14 cellular contexts compared by ENCODE assay signal in genomic region chr15:89860446-89860845, GRCh38. TPM values are rescaled to one million over a fixed set of nuclear protein-coding genes. Genes with fewer than 3 reads are reported as not detected.
A peak's percentile ranks its signal among the peaks of the same experiment; 100 is the strongest.
DNase-seq lines count a peak whose midpoint lies in the region; ATAC-seq and TF ChIP-seq lines count a peak whose summit lies in the region.
"Had no signal": no experiment of that assay in that cellular context is flagged by ENCODE, and none has a peak within 500 bp of the region (broad histone marks: within the 10 kb centered on the region; RNA-seq: fewer than 3 reads in every experiment).

No MANE protein-coding gene starts in this region.

- TSS peak; percentile 42 for BruUV-seq in Caco-2 (replicated peaks; lab: Mats Ljungman, UMichigan)

- CTCF ChIA-PET in Caco-2 (lab: Charles Lee), result interaction anchor here (1.6 kb wide), 1 partner anchor 99 kb away, joined by 8 read pairs; no protein-coding TSS in a partner anchor
- CTCF ChIA-PET in HEK293T (lab: Yijun Ruan, JAX), result interaction anchor here (1.9 kb wide), 1 partner anchor 14 kb away, joined by 14 read pairs; no protein-coding TSS in a partner anchor

- no peak for ATAC-seq in body of pancreas
- ATAC-seq in HG03432 (IDR thresholded peaks at IDR 0.05; ENCODE audit: unreplicated experiment), result no peak
- ATAC-seq in activated naive CD8-positive, alpha-beta T cell treated with anti-CD3 and anti-CD28 coated beads, Interleukin-2, amount 50 U/mL, for 24 hours, result no peak
- ATAC-seq: HCT116 had no signal

- no peaks in the 10 kb centered on the region for H3K9me3 Mint-ChIP-seq in Caco-2 (ENCODE audit: unreplicated experiment)
- H3K9me3 Mint-ChIP-seq in activated naive CD8-positive, alpha-beta T cell treated with anti-CD3 and anti-CD28 coated beads, Interleukin-2, amount 50 U/mL, for 24 hours, result no peaks in the 10 kb centered on the region
- H3K9me3 Mint-ChIP-seq: CD8-positive, alpha-beta memory T cell had no signal

- peak overlapping the region; percentile 20 to 93 (median 56) for H3K27ac ChIP-seq in body of pancreas
- H3K27ac ChIP-seq in muscle layer of duodenum (ENCODE audit: low read length), result peak overlapping the region; percentile 78

- no peaks in the 10 kb centered on the region for H3K27me3 Mint-ChIP-seq in Caco-2 (ENCODE audit: insufficient read depth, unreplicated experiment)
- no peaks in the 10 kb centered on the region for H3K27me3 Mint-ChIP-seq in activated naive CD8-positive, alpha-beta T cell treated with anti-CD3 and anti-CD28 coated beads, Interleukin-2, amount 50 U/mL, for 24 hours

- intact Hi-C loops in Caco-2 (cut with micrococcal nuclease; ENCODE audit: unreplicated experiment), result no loop called here
- intact Hi-C loops in body of pancreas (cut with DNase I), result no loop called here

- H3K36me3 ChIP-seq in Caco-2 (ENCODE audit: control insufficient read depth, insufficient read depth, low read length) (no peaks in the 10 kb centered on the region), body of pancreas (replicated peaks in 1 of 2; ENCODE audit: insufficient read depth in 1 of 2, low read depth in 2 of 2) (no peaks in the 10 kb centered on the region), muscle layer of duodenum (ENCODE audit: control insufficient read depth in 1 of 2, insufficient read depth in 2 of 2, low read length in 2 of 2) (peaks cover 15 to 37% of the 10 kb centered on the region in 2 donors)

- no peaks in the 10 kb centered on the region for H3K9me3 ChIP-seq in Caco-2
- no peaks in the 10 kb centered on the region for H3K9me3 ChIP-seq in body of pancreas
- no peaks in the 10 kb centered on the region for H3K9me3 ChIP-seq in muscle layer of duodenum (ENCODE audit: control insufficient read depth in 1 of 2, low read length in 2 of 2)

- DNase-seq in Caco-2, result no peak
- DNase-seq in MV-4-11 (lab: John Stamatoyannopoulos, UW), result peak; percentile 22
- no peak for DNase-seq in body of pancreas
- no peak for DNase-seq in stimulated activated naive CD4-positive, alpha-beta T cell (lab: John Stamatoyannopoulos, UW)
- DNase-seq in HEK293T (ENCODE audit: extremely low spot score), result no peak
- no peak for DNase-seq in activated naive CD8-positive, alpha-beta T cell treated with anti-CD3 and anti-CD28 coated beads, Interleukin-2, amount 50 U/mL, for 24 hours
- DNase-seq: ACHN; CD8-positive, alpha-beta memory T cell; NCI-H1048; NCI-H2107; RPMI8226 had no signal

- no peak overlapping the region for H3K27ac Mint-ChIP-seq in Caco-2 (ENCODE audit: unreplicated experiment)
- H3K27ac Mint-ChIP-seq in activated naive CD8-positive, alpha-beta T cell treated with anti-CD3 and anti-CD28 coated beads, Interleukin-2, amount 50 U/mL, for 24 hours, result no peak overlapping the region
- H3K27ac Mint-ChIP-seq: CD8-positive, alpha-beta memory T cell had no signal

- TF ChIP-seq POLR2A in body of pancreas (IDR thresholded peaks at IDR 0.05), result no peak

- H3K4me1 ChIP-seq in Caco-2 (peaks cover 37% of the 10 kb centered on the region), body of pancreas (peaks cover 96% of the 10 kb centered on the region), muscle layer of duodenum (ENCODE audit: control insufficient read depth in 1 of 2, insufficient read depth in 2 of 2, low read length in 2 of 2) (peaks cover 0 to 5% of the 10 kb centered on the region in 2 donors)

- H3K4me3 Mint-ChIP-seq in Caco-2 (ENCODE audit: unreplicated experiment), result no peak overlapping the region
- H3K4me3 Mint-ChIP-seq in activated naive CD8-positive, alpha-beta T cell treated with anti-CD3 and anti-CD28 coated beads, Interleukin-2, amount 50 U/mL, for 24 hours, result no peak overlapping the region
- H3K4me3 Mint-ChIP-seq: CD8-positive, alpha-beta memory T cell had no signal

- WGBS in body of pancreas, 2 donors, result 38 to 39% methylated on average over 3 of the region's 3 CpGs

- H3K27me3 ChIP-seq in Caco-2 (replicated peaks; ENCODE audit: control insufficient read depth, insufficient read depth, low read length) (no peaks in the 10 kb centered on the region), body of pancreas (no peaks in the 10 kb centered on the region), muscle layer of duodenum (ENCODE audit: low read depth, low read length) (no peaks in the 10 kb centered on the region)

- POLR2A ChIA-PET in Caco-2 (lab: Charles Lee), result interaction anchor here (0.6 to 1.0 kb wide), 2 partner anchors 78 to 285 kb away, joined by 3 to 4 read pairs; partner anchors contain the start of gene TICRR
- POLR2A ChIA-PET in HEK293T (lab: Yijun Ruan, JAX), result no interaction called here

- H3K4me3 ChIP-seq in Caco-2 (ENCODE audit: low read depth, low read length) (no peak overlapping the region), body of pancreas (no peak overlapping the region), muscle layer of duodenum (ENCODE audit: low read depth in 1 of 2, low read length in 2 of 2) (no peak overlapping the region)

- no peaks in the 10 kb centered on the region for H3K36me3 Mint-ChIP-seq in Caco-2 (ENCODE audit: insufficient read depth, unreplicated experiment)
- peaks cover 8% of the 10 kb centered on the region for H3K36me3 Mint-ChIP-seq in activated naive CD8-positive, alpha-beta T cell treated with anti-CD3 and anti-CD28 coated beads, Interleukin-2, amount 50 U/mL, for 24 hours (ENCODE audit: low read depth)

- TF ChIP-seq CTCF in Caco-2 (IDR thresholded peaks at IDR 0.05; ENCODE audit: insufficient read depth in 1 of 2, low read depth in 1 of 2, low read length in 1 of 2, severe bottlenecking in 1 of 2, unreplicated experiment in 1 of 2) (no peak), body of pancreas (IDR thresholded peaks at IDR 0.05) (no peak)

- H3K4me1 Mint-ChIP-seq in Caco-2 (ENCODE audit: low read depth, unreplicated experiment), result peaks cover 22% of the 10 kb centered on the region
- peaks cover 3% of the 10 kb centered on the region for H3K4me1 Mint-ChIP-seq in activated naive CD8-positive, alpha-beta T cell treated with anti-CD3 and anti-CD28 coated beads, Interleukin-2, amount 50 U/mL, for 24 hours

TF ChIP-seq in HEK293T, 16 proteins besides CTCF, POLR2A, EP300 and RAD21:
- TF ChIP-seq NFRKB (IDR thresholded peaks at IDR 0.05) (no peak), BHLHE40 (IDR thresholded peaks at IDR 0.05; ENCODE audit: borderline replicate concordance) (no peak), FOXA1 (IDR thresholded peaks at IDR 0.05) (no peak), ARNT (IDR thresholded peaks at IDR 0.05) (no peak), HDGF (IDR thresholded peaks at IDR 0.05; ENCODE audit: borderline replicate concordance) (no peak), ZNF384 (IDR thresholded peaks at IDR 0.05) (no peak), L3MBTL2 (conservative IDR thresholded peaks at IDR 0.05) (no peak), CTBP1 (IDR thresholded peaks at IDR 0.05; ENCODE audit: borderline replicate concordance) (no peak), SP1 (IDR thresholded peaks at IDR 0.05) (no peak), ELF4 (IDR thresholded peaks at IDR 0.05) (no peak), LEF1 (IDR thresholded peaks at IDR 0.05; ENCODE audit: borderline replicate concordance) (no peak)
- TF ChIP-seq, protein P1, sequence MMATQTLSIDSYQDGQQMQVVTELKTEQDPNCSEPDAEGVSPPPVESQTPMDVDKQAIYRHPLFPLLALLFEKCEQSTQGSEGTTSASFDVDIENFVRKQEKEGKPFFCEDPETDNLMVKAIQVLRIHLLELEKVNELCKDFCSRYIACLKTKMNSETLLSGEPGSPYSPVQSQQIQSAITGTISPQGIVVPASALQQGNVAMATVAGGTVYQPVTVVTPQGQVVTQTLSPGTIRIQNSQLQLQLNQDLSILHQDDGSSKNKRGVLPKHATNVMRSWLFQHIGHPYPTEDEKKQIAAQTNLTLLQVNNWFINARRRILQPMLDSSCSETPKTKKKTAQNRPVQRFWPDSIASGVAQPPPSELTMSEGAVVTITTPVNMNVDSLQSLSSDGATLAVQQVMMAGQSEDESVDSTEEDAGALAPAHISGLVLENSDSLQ (IDR thresholded peaks at IDR 0.05), result no peak

RNA-seq across cellular contexts. Expression of gene AP3S2, which starts 33.3 kb away (rescaled TPM):
- total RNA-seq in Caco-2 (2022) (26.4 and 28.1 TPM in 2 replicates), body of pancreas (10 to 100 TPM; 32.3 to 57.6 TPM)

RNA-seq across cellular contexts. Expression of gene ANPEP, which starts 45.8 kb away (rescaled TPM):
- total RNA-seq in Caco-2 (2022), result 1.9 and 3.8 TPM in 2 replicates
- 100 to 1,000 TPM; 361 to 733 TPM for total RNA-seq in body of pancreas

RNA-seq across cellular contexts. Expression of gene ARPIN, which starts 52.3 kb away (rescaled TPM):
- 11.5 and 13.3 TPM in 2 replicates for total RNA-seq in Caco-2 (2022)
- total RNA-seq in body of pancreas, result 10 to 100 TPM; 23.1 to 40.5 TPM

Comparison
In these comparisons a context has a peak if more than half of its experiments do, and no peak if none do; other contexts are left out.
1. RNA of gene ANPEP, which starts 45.8 kb away (total RNA-seq): 361 to 733 TPM in body of pancreas; 1.9 to 3.8 TPM in Caco-2; every median in the first group is over 10 times any median in the second.